In genomic region chr3:185825639-185826481, GRCh38 we compare ENCODE assay signal across 8 cellular contexts. TPM values are rescaled to one million over a fixed set of nuclear protein-coding genes. Genes with fewer than 3 reads are reported as not detected.
A peak's percentile ranks its signal among the peaks of the same experiment; 100 is the strongest.
DNase-seq lines count a peak whose midpoint lies in the region; ATAC-seq and TF ChIP-seq lines count a peak whose summit lies in the region.

No MANE protein-coding gene starts in this region.

- H3K4me3 Mint-ChIP-seq in CD4-positive, CD25-positive, alpha-beta regulatory T cell = peak overlapping the region; percentile 72 to 90 (median 83)
- peak overlapping the region; percentile 76 to 91 (median 82) for H3K4me3 Mint-ChIP-seq in naive thymus-derived CD8-positive, alpha-beta T cell

- no peaks in the 10 kb centered on the region for H3K9me3 ChIP-seq in CD4-positive, CD25-positive, alpha-beta regulatory T cell (ENCODE audit: control insufficient read depth in 2 of 2, low read length in 2 of 2)
- H3K9me3 ChIP-seq in esophagus (ENCODE audit: control insufficient read depth in 2 of 2, insufficient read depth in 1 of 2, low read depth in 1 of 2, low read length in 1 of 2) = no peaks in the 10 kb centered on the region
- no peaks in the 10 kb centered on the region for H3K9me3 ChIP-seq in uterus

- peaks cover 40% of the 10 kb centered on the region for H3K27me3 ChIP-seq in CD4-positive, CD25-positive, alpha-beta regulatory T cell (ENCODE audit: control insufficient read depth, insufficient read depth, low read length)
- H3K27me3 ChIP-seq in esophagus (ENCODE audit: control insufficient read depth in 1 of 2, insufficient read depth in 2 of 2, low read length in 2 of 2) (peaks cover 0 to 24% of the 10 kb centered on the region in 2 donors), uterus (peaks cover 0 to 15% of the 10 kb centered on the region in 2 donors)

- ATAC-seq in CD4-positive, CD25-positive, alpha-beta regulatory T cell (ENCODE audit: low read depth in 2 of 2) = peak; percentile 49 to 54
- ATAC-seq in GM21390 (IDR thresholded peaks at IDR 0.05; ENCODE audit: unreplicated experiment) (peak; percentile 33), HG03039 (IDR thresholded peaks at IDR 0.05; ENCODE audit: unreplicated experiment) (no peak)
- peak; percentile 48 to 56 for ATAC-seq in naive thymus-derived CD8-positive, alpha-beta T cell

- peak overlapping the region in 1 of 3 donors; percentile 77 for H3K27ac Mint-ChIP-seq in CD4-positive, CD25-positive, alpha-beta regulatory T cell
- peak overlapping the region in 2 of 10 donors; percentile 21 to 47 for H3K27ac Mint-ChIP-seq in naive thymus-derived CD8-positive, alpha-beta T cell

- no peaks in the 10 kb centered on the region for H3K36me3 Mint-ChIP-seq in CD4-positive, CD25-positive, alpha-beta regulatory T cell
- peaks cover 1 to 12% (median 7%) of the 10 kb centered on the region in 3 donors for H3K36me3 Mint-ChIP-seq in naive thymus-derived CD8-positive, alpha-beta T cell

- H3K4me1 Mint-ChIP-seq in CD4-positive, CD25-positive, alpha-beta regulatory T cell = peaks cover 7 to 23% (median 16%) of the 10 kb centered on the region in 4 donors
- peaks cover 10 to 16% (median 13%) of the 10 kb centered on the region in 4 donors for H3K4me1 Mint-ChIP-seq in naive thymus-derived CD8-positive, alpha-beta T cell

- intact Hi-C loops in uterus (cut with DNase I; ENCODE audit: low total_unique reads) = no loop called here

- H3K27me3 Mint-ChIP-seq in CD4-positive, CD25-positive, alpha-beta regulatory T cell = peaks cover 82% of the 10 kb centered on the region
- H3K27me3 Mint-ChIP-seq in naive thymus-derived CD8-positive, alpha-beta T cell = peaks cover 34 to 76% (median 52%) of the 10 kb centered on the region in 5 donors

- H3K27ac ChIP-seq in CD4-positive, CD25-positive, alpha-beta regulatory T cell (ENCODE audit: insufficient read depth, low read length, poor library complexity, severe bottlenecking) = no peak overlapping the region
- H3K27ac ChIP-seq in esophagus (ENCODE audit: low read depth in 2 of 2, low read length in 1 of 2) = peak overlapping the region; percentile 34 to 42
- H3K27ac ChIP-seq in uterus = peak overlapping the region; percentile 83 to 89

- WGBS in esophagus, 2 donors = 3% methylated on average over 86 to 90 of the region's 90 CpGs

- no peak for TF ChIP-seq POLR2A in uterus (IDR thresholded peaks at IDR 0.05)

- DNase-seq in CD4-positive, CD25-positive, alpha-beta regulatory T cell = peak in 2 of 3 donors; percentile 15 to 63
- DNase-seq in LoVo (ENCODE audit: low spot score) (peak; percentile 68), uterus (peak; percentile 25 to 26)
- DNase-seq in activated CD4-positive, alpha-beta T cell treated with anti-CD3 and anti-CD28 coated beads, Interleukin-2, amount 50 U/mL, for 48 hours = peak; percentile 53 to 56
- peak in 4 of 10 donors; percentile 22 to 71 (median 24) for DNase-seq in naive thymus-derived CD8-positive, alpha-beta T cell

- no peaks in the 10 kb centered on the region for H3K36me3 ChIP-seq in CD4-positive, CD25-positive, alpha-beta regulatory T cell (ENCODE audit: control insufficient read depth, insufficient read depth, low read length)
- no peaks in the 10 kb centered on the region for H3K36me3 ChIP-seq in esophagus (ENCODE audit: control insufficient read depth in 2 of 2, insufficient read depth in 2 of 2, low read length in 1 of 2)
- H3K36me3 ChIP-seq in uterus = no peaks in the 10 kb centered on the region

- H3K4me1 ChIP-seq in CD4-positive, CD25-positive, alpha-beta regulatory T cell (ENCODE audit: control insufficient read depth, insufficient read depth, low read length, poor library complexity, severe bottlenecking) = peaks cover 25% of the 10 kb centered on the region
- peaks cover 0 to 2% of the 10 kb centered on the region in 2 donors for H3K4me1 ChIP-seq in esophagus (ENCODE audit: control insufficient read depth in 2 of 2, insufficient read depth in 2 of 2, low read length in 1 of 2)
- no peaks in the 10 kb centered on the region for H3K4me1 ChIP-seq in uterus

- TF ChIP-seq CTCF in uterus (IDR thresholded peaks at IDR 0.05) = no peak

- POLR2A ChIA-PET in naive thymus-derived CD8-positive, alpha-beta T cell (lab: Charles Lee) = no interaction called here

- H3K4me3 ChIP-seq in CD4-positive, CD25-positive, alpha-beta regulatory T cell (ENCODE audit: low read depth, low read length) = no peak overlapping the region
- peak overlapping the region; percentile 64 to 66 for H3K4me3 ChIP-seq in esophagus (ENCODE audit: low read depth in 1 of 2, low read length in 2 of 2)
- peak overlapping the region; percentile 49 to 52 for H3K4me3 ChIP-seq in uterus

- peaks cover 0 to 5% (median 0%) of the 10 kb centered on the region in 7 donors for H3K9me3 Mint-ChIP-seq in CD4-positive, CD25-positive, alpha-beta regulatory T cell
- H3K9me3 Mint-ChIP-seq in naive thymus-derived CD8-positive, alpha-beta T cell = peaks cover 0 to 3% (median 0%) of the 10 kb centered on the region in 9 donors

RNA-seq across cellular contexts. Expression of gene IGF2BP2, which starts 1.0 kb away (rescaled TPM):
- total RNA-seq in CD4-positive, CD25-positive, alpha-beta regulatory T cell = 3.6 TPM
- not detected for polyA plus RNA-seq in CD4-positive, CD25-positive, alpha-beta regulatory T cell
- polyA plus RNA-seq in esophagus = under 1 TPM; 0.62 to 0.86 TPM
- total RNA-seq in naive thymus-derived CD8-positive, alpha-beta T cell = under 1 TPM in 1 of 2 experiments, not detected in 1; 0.49 TPM
- not detected for polyA plus RNA-seq in naive thymus-derived CD8-positive, alpha-beta T cell
- 10 to 100 TPM in 3 of 4 donors, 1 to 10 TPM in 1; 2.9 to 65.6 (median 13.1) TPM for total RNA-seq in uterus
